ENCODE assay signal across 2 cellular contexts in genomic region chr6:63164047-63164803, GRCh38. TPM values are rescaled to one million over a fixed set of nuclear protein-coding genes. Genes with fewer than 3 reads are reported as not detected.
"Had no signal": no experiment of that assay in that cellular context is flagged by ENCODE, and none has a peak within 500 bp of the region (broad histone marks: within the 10 kb centered on the region; RNA-seq: fewer than 3 reads in every experiment).

No MANE protein-coding gene starts in this region.

RNA-seq across cellular contexts. Expression of gene FKBP1C, which starts 47.0 kb away (rescaled TPM):
- total RNA-seq: left lobe of liver, mesenteric fat pad had no signal
